ENCODE assay signal across 9 cellular contexts in genomic region chr10:108465871-108466641, GRCh38.
DNase-seq lines count a peak whose midpoint lies in the region; ATAC-seq, FAIRE-seq and TF ChIP-seq lines count a peak whose summit lies in the region.
"Had no signal": no experiment of that assay in that cellular context is flagged by ENCODE, and none has a peak within 500 bp of the region (broad histone marks: within the 10 kb centered on the region; RNA-seq: fewer than 3 reads in every experiment).

No MANE protein-coding gene starts in this region.

- H4K20me1 ChIP-seq in GM23338 (replicated peaks; ENCODE audit: insufficient read depth) (no peaks in the 10 kb centered on the region), keratinocyte (ENCODE audit: control insufficient read depth, extremely low read depth, insufficient read depth, low read length) (no peaks in the 10 kb centered on the region)

- no peaks in the 10 kb centered on the region for H3K9me1 ChIP-seq in keratinocyte (ENCODE audit: control insufficient read depth, extremely low read depth, insufficient read depth, low read length)

- H3K4me1 ChIP-seq in GM23338 (ENCODE audit: insufficient read depth) = no peaks in the 10 kb centered on the region
- no peaks in the 10 kb centered on the region for H3K4me1 ChIP-seq in keratinocyte (ENCODE audit: control insufficient read depth, extremely low read depth, insufficient read depth, low read length)
- peaks cover 7% of the 10 kb centered on the region for H3K4me1 ChIP-seq in skeletal muscle satellite cell (ENCODE audit: control insufficient read depth, insufficient read depth, low read length)

- H3K4me3 Mint-ChIP-seq in GM23338 = peak overlapping the region; percentile 73
- peak overlapping the region; percentile 48 for H3K4me3 Mint-ChIP-seq in chondrocyte (ENCODE audit: unreplicated experiment)
- H3K4me3 Mint-ChIP-seq in activated CD4-positive, alpha-beta T cell treated with anti-CD3 and anti-CD28 coated beads, Interleukin-2, amount 10 ng/mL, durations not matched to agents 24 days and 14 days = no peak overlapping the region

- peak overlapping the region; percentile 83 for H3K4me2 ChIP-seq in GM23338
- H3K4me2 ChIP-seq in keratinocyte (ENCODE audit: control insufficient read depth, extremely low read depth, insufficient read depth, low read depth, low read length) = no peak overlapping the region
- H3K4me2 ChIP-seq in skeletal muscle satellite cell (ENCODE audit: low read length) = peak overlapping the region; percentile 88

- peak; percentile 90 for ATAC-seq in GM23338

- FAIRE-seq in keratinocyte (lab: Jason Lieb, UNC) = no peak

- H3K4me1 Mint-ChIP-seq in GM23338 (no peaks in the 10 kb centered on the region), chondrocyte (ENCODE audit: low read depth) (peaks cover 3% of the 10 kb centered on the region)
- no peaks in the 10 kb centered on the region for H3K4me1 Mint-ChIP-seq in activated CD4-positive, alpha-beta T cell treated with anti-CD3 and anti-CD28 coated beads, Interleukin-2, amount 10 ng/mL, durations not matched to agents 24 days and 14 days

- peak; percentile 78 for DNase-seq in GM23338 (ENCODE audit: low spot score)
- peak; percentile 83 for DNase-seq in chondrocyte (ENCODE audit: low spot score)
- DNase-seq in keratinocyte (ENCODE audit: low read depth, low spot score) = no peak
- DNase-seq in NCI-H1694 (lab: John Stamatoyannopoulos, UW) = no peak
- no peak for DNase-seq in hepatic stellate cell (ENCODE audit: low spot score)
- no peak for DNase-seq in epidermal melanocyte (ENCODE audit: insufficient read length, low spot score)
- no peak for DNase-seq in activated CD4-positive, alpha-beta T cell treated with anti-CD3 and anti-CD28 coated beads, Interleukin-2, amount 10 ng/mL, durations not matched to agents 24 days and 14 days

- peaks cover 16% of the 10 kb centered on the region for H3K27me3 Mint-ChIP-seq in GM23338 (ENCODE audit: insufficient read depth, low read depth, poor library complexity)
- H3K27me3 Mint-ChIP-seq in chondrocyte (ENCODE audit: low read depth) = peaks cover 26% of the 10 kb centered on the region
- peaks cover 7% of the 10 kb centered on the region for H3K27me3 Mint-ChIP-seq in activated CD4-positive, alpha-beta T cell treated with anti-CD3 and anti-CD28 coated beads, Interleukin-2, amount 10 ng/mL, durations not matched to agents 24 days and 14 days

- H3K27ac Mint-ChIP-seq in GM23338 (no peak overlapping the region), chondrocyte (ENCODE audit: unreplicated experiment) (no peak overlapping the region)
- H3K27ac Mint-ChIP-seq in activated CD4-positive, alpha-beta T cell treated with anti-CD3 and anti-CD28 coated beads, Interleukin-2, amount 10 ng/mL, durations not matched to agents 24 days and 14 days = no peak overlapping the region

- TF ChIP-seq CTCF in GM23338 (conservative IDR thresholded peaks at IDR 0.05; ENCODE audit: low read depth in 2 of 2) = no peak
- TF ChIP-seq CTCF in chondrocyte (IDR thresholded peaks at IDR 0.05) = no peak
- no peak for TF ChIP-seq CTCF in keratinocyte (optimal IDR thresholded peaks at IDR 0.05 in 1 of 3, IDR thresholded peaks at IDR 0.05 in 1 of 3, conservative IDR thresholded peaks at IDR 0.05 in 1 of 3; ENCODE audit: extremely low read depth in 1 of 3, insufficient read depth in 2 of 3, low read length in 3 of 3)

- intact Hi-C loops in activated CD4-positive, alpha-beta T cell treated with anti-CD3 and anti-CD28 coated beads, Interleukin-2, amount 10 ng/mL, durations not matched to agents 24 days and 14 days (cut with micrococcal nuclease) = no loop called here

- H3F3A ChIP-seq in GM23338 (replicated peaks; ENCODE audit: low read depth) = no peaks in the 10 kb centered on the region

- dilution Hi-C loops in keratinocyte (cut with MboI; ENCODE audit: extremely low pct_ligation_motif_present, low sequenced_read_pairs) = no loop called here

- H3K9me3 ChIP-seq in keratinocyte (ENCODE audit: control insufficient read depth, low read depth, low read length) (peaks cover 2% of the 10 kb centered on the region), skeletal muscle satellite cell (replicated peaks; ENCODE audit: low read length) (no peaks in the 10 kb centered on the region)

- peaks cover 6% of the 10 kb centered on the region; the same call in 2 of the 3 replicates for H3K36me3 Mint-ChIP-seq in GM23338 (ENCODE audit: low read depth)
- no peaks in the 10 kb centered on the region for H3K36me3 Mint-ChIP-seq in chondrocyte (ENCODE audit: low read depth)
- no peaks in the 10 kb centered on the region for H3K36me3 Mint-ChIP-seq in activated CD4-positive, alpha-beta T cell treated with anti-CD3 and anti-CD28 coated beads, Interleukin-2, amount 10 ng/mL, durations not matched to agents 24 days and 14 days (ENCODE audit: low read depth)

- H3K9ac ChIP-seq in keratinocyte (ENCODE audit: control insufficient read depth, extremely low read depth, insufficient read depth, low read length) (no peak overlapping the region), skeletal muscle satellite cell (ENCODE audit: low read depth, low read length) (peak overlapping the region; percentile 47)

- H3K36me3 ChIP-seq in GM23338 (ENCODE audit: insufficient read depth) = no peaks in the 10 kb centered on the region
- no peaks in the 10 kb centered on the region for H3K36me3 ChIP-seq in keratinocyte (ENCODE audit: control insufficient read depth in 2 of 2, extremely low read depth in 1 of 2, insufficient read depth in 2 of 2, low read length in 2 of 2)
- no peaks in the 10 kb centered on the region for H3K36me3 ChIP-seq in skeletal muscle satellite cell (ENCODE audit: insufficient read depth, low read length)

- H2AFZ ChIP-seq in GM23338 = peak overlapping the region; percentile 93
- H2AFZ ChIP-seq in keratinocyte (ENCODE audit: control insufficient read depth, low read length) = peak overlapping the region; percentile 9

- H3K79me2 ChIP-seq in GM23338 (replicated peaks; ENCODE audit: insufficient read depth) (no peaks in the 10 kb centered on the region), keratinocyte (ENCODE audit: control insufficient read depth, insufficient read depth, low read length) (no peaks in the 10 kb centered on the region)

- H3K27ac ChIP-seq in GM23338 (ENCODE audit: low read depth) (no peak overlapping the region), keratinocyte (ENCODE audit: control insufficient read depth, insufficient read depth, low read length) (no peak overlapping the region)
- H3K27ac ChIP-seq: epithelial cell of prostate had no signal

- H3K4me3 ChIP-seq in GM23338 (peak overlapping the region; percentile 75), keratinocyte (ENCODE audit: control insufficient read depth in 2 of 3, extremely low read depth in 1 of 3, insufficient read depth in 2 of 3, low read depth in 1 of 3, low read length in 3 of 3) (peak overlapping the region in 2 of 3 experiments; percentile 5 to 25), skeletal muscle satellite cell (ENCODE audit: low read length) (peak overlapping the region; percentile 67)

- H3K27me3 ChIP-seq in GM23338 (ENCODE audit: insufficient read depth) (peaks cover 37% of the 10 kb centered on the region), keratinocyte (ENCODE audit: control insufficient read depth, extremely low read depth, insufficient read depth, low read length) (peaks cover 5% of the 10 kb centered on the region), skeletal muscle satellite cell (ENCODE audit: control insufficient read depth, insufficient read depth, low read length) (no peaks in the 10 kb centered on the region)

- H3K9me3 Mint-ChIP-seq in GM23338 (peaks cover 12% of the 10 kb centered on the region; the same call in 2 of the 3 replicates), chondrocyte (ENCODE audit: low read depth) (no peaks in the 10 kb centered on the region)
- H3K9me3 Mint-ChIP-seq in activated CD4-positive, alpha-beta T cell treated with anti-CD3 and anti-CD28 coated beads, Interleukin-2, amount 10 ng/mL, durations not matched to agents 24 days and 14 days = peaks cover 6% of the 10 kb centered on the region

- H3K9me2 ChIP-seq in GM23338 (ENCODE audit: insufficient read depth) = no peaks in the 10 kb centered on the region

TF ChIP-seq in GM23338, 12 proteins besides CTCF, POLR2A, EP300 and RAD21:
- peak; percentile 57 for TF ChIP-seq ZNF331 (CRISPR knock-in tag; IDR thresholded peaks at IDR 0.05; ENCODE audit: low read depth)
- TF ChIP-seq JUNB (IDR thresholded peaks at IDR 0.05; ENCODE audit: unreplicated experiment) = no peak
- TF ChIP-seq EZH2 (IDR thresholded peaks at IDR 0.05; ENCODE audit: low read depth, unreplicated experiment) = peak; percentile 12

Comparison
In these comparisons a context has a peak if more than half of its experiments do, and no peak if none do; other contexts are left out.
1. DNase-seq: peak in GM23338 (single experiment) and chondrocyte (single experiment); none in keratinocyte (single experiment), NCI-H1694 (single experiment), hepatic stellate cell (single experiment), epidermal melanocyte (single experiment) and activated CD4-positive, alpha-beta T cell treated with anti-CD3 and anti-CD28 coated beads, Interleukin-2, amount 10 ng/mL, durations not matched to agents 24 days and 14 days (single experiment).
2. H3K4me3 ChIP-seq: peak in every context shown above with its lines; median percentile 75 in GM23338; 67 in skeletal muscle satellite cell; 15 in keratinocyte.